Comparison of ENCODE assay signal across 10 cellular contexts in genomic region chr16:89200850-89201466, GRCh38. TPM values are rescaled to one million over a fixed set of nuclear protein-coding genes. Genes with fewer than 3 reads are reported as not detected.
A peak's percentile ranks its signal among the peaks of the same experiment; 100 is the strongest.
DNase-seq lines count a peak whose midpoint lies in the region; ATAC-seq and TF ChIP-seq lines count a peak whose summit lies in the region.
"Had no signal": no experiment of that assay in that cellular context is flagged by ENCODE, and none has a peak within 500 bp of the region (broad histone marks: within the 10 kb centered on the region; RNA-seq: fewer than 3 reads in every experiment).

No MANE protein-coding gene starts in this region.

- H3K4me1 ChIP-seq in stomach = peaks cover 11 to 29% (median 24%) of the 10 kb centered on the region in 4 donors
- H3K4me1 ChIP-seq: BE2C had no signal

- H3K27ac Mint-ChIP-seq in activated CD8-positive, alpha-beta T cell treated with anti-CD3 and anti-CD28 coated beads for 36 hours = no peak overlapping the region
- no peak overlapping the region for H3K27ac Mint-ChIP-seq in activated CD8-positive, alpha-beta T cell treated with anti-CD3 and anti-CD28 coated beads, Interleukin-2, amount 10 ng/mL, durations not matched to agents 7 days and 5 days
- no peak overlapping the region for H3K27ac Mint-ChIP-seq in activated naive CD8-positive, alpha-beta T cell
- no peak overlapping the region for H3K27ac Mint-ChIP-seq in immature natural killer cell

- H3K36me3 Mint-ChIP-seq in activated CD8-positive, alpha-beta T cell treated with anti-CD3 and anti-CD28 coated beads for 36 hours (ENCODE audit: low read depth) = no peaks in the 10 kb centered on the region
- no peaks in the 10 kb centered on the region for H3K36me3 Mint-ChIP-seq in activated CD8-positive, alpha-beta T cell treated with anti-CD3 and anti-CD28 coated beads, Interleukin-2, amount 10 ng/mL, durations not matched to agents 7 days and 5 days (ENCODE audit: low read depth)
- no peaks in the 10 kb centered on the region for H3K36me3 Mint-ChIP-seq in activated naive CD8-positive, alpha-beta T cell
- H3K36me3 Mint-ChIP-seq in immature natural killer cell = no peaks in the 10 kb centered on the region

- POLR2A ChIA-PET in activated CD8-positive, alpha-beta T cell treated with anti-CD3 and anti-CD28 coated beads for 36 hours (lab: Charles Lee) = no interaction called here
- POLR2A ChIA-PET in activated CD8-positive, alpha-beta T cell treated with anti-CD3 and anti-CD28 coated beads, Interleukin-2, amount 10 ng/mL, durations not matched to agents 7 days and 5 days (lab: Charles Lee) = no interaction called here

- WGBS in stomach, 5 donors = 2 to 8% (median 5%) methylated on average over 17 to 68 of the region's 68 CpGs; no CpG with 5 or more reads in 1 of the 5 donors

- TF ChIP-seq CTCF in activated CD8-positive, alpha-beta T cell treated with anti-CD3 and anti-CD28 coated beads for 36 hours (IDR thresholded peaks at IDR 0.05) = no peak
- TF ChIP-seq CTCF in stomach (IDR thresholded peaks at IDR 0.05) = no peak

- DNase-seq in activated CD8-positive, alpha-beta T cell treated with anti-CD3 and anti-CD28 coated beads for 36 hours = no peak
- no peak for DNase-seq in activated CD8-positive, alpha-beta T cell treated with anti-CD3 and anti-CD28 coated beads, Interleukin-2, amount 10 ng/mL, durations not matched to agents 7 days and 5 days
- DNase-seq in immature natural killer cell (no peak), stomach (no peak), occipital lobe (lab: John Stamatoyannopoulos, UW) (no peak), NK-92 (lab: John Stamatoyannopoulos, UW; ENCODE audit: unreplicated experiment) (no peak)

- no peak for TF ChIP-seq EP300 in stomach (IDR thresholded peaks at IDR 0.05)

- no peak overlapping the region for H3K27ac ChIP-seq in stomach

- H3K27me3 ChIP-seq in stomach = peaks cover 6 to 93% (median 48%) of the 10 kb centered on the region in 3 donors

- H3K27me3 Mint-ChIP-seq in activated CD8-positive, alpha-beta T cell treated with anti-CD3 and anti-CD28 coated beads for 36 hours = peaks cover 39% of the 10 kb centered on the region
- H3K27me3 Mint-ChIP-seq in activated CD8-positive, alpha-beta T cell treated with anti-CD3 and anti-CD28 coated beads, Interleukin-2, amount 10 ng/mL, durations not matched to agents 7 days and 5 days (ENCODE audit: low read depth) = peaks cover 32% of the 10 kb centered on the region
- H3K27me3 Mint-ChIP-seq in activated naive CD8-positive, alpha-beta T cell = peaks cover 18% of the 10 kb centered on the region
- peaks cover 7 to 20% (median 14%) of the 10 kb centered on the region in 3 donors for H3K27me3 Mint-ChIP-seq in immature natural killer cell (ENCODE audit: low read depth in 3 of 3)

- CTCF ChIA-PET in activated CD8-positive, alpha-beta T cell treated with anti-CD3 and anti-CD28 coated beads for 36 hours (lab: Charles Lee) = no interaction called here
- CTCF ChIA-PET in activated CD8-positive, alpha-beta T cell treated with anti-CD3 and anti-CD28 coated beads, Interleukin-2, amount 10 ng/mL, durations not matched to agents 7 days and 5 days (lab: Charles Lee) = no interaction called here

- H3K9me3 Mint-ChIP-seq in activated CD8-positive, alpha-beta T cell treated with anti-CD3 and anti-CD28 coated beads for 36 hours = no peaks in the 10 kb centered on the region
- no peaks in the 10 kb centered on the region for H3K9me3 Mint-ChIP-seq in activated CD8-positive, alpha-beta T cell treated with anti-CD3 and anti-CD28 coated beads, Interleukin-2, amount 10 ng/mL, durations not matched to agents 7 days and 5 days (ENCODE audit: insufficient read depth)
- no peaks in the 10 kb centered on the region for H3K9me3 Mint-ChIP-seq in activated naive CD8-positive, alpha-beta T cell (ENCODE audit: low read depth)
- H3K9me3 Mint-ChIP-seq in immature natural killer cell = peaks cover 0 to 6% (median 0%) of the 10 kb centered on the region in 6 donors

- H3K4me3 Mint-ChIP-seq in activated CD8-positive, alpha-beta T cell treated with anti-CD3 and anti-CD28 coated beads for 36 hours = peak overlapping the region; percentile 40
- no peak overlapping the region for H3K4me3 Mint-ChIP-seq in activated CD8-positive, alpha-beta T cell treated with anti-CD3 and anti-CD28 coated beads, Interleukin-2, amount 10 ng/mL, durations not matched to agents 7 days and 5 days
- peak overlapping the region; percentile 63 for H3K4me3 Mint-ChIP-seq in activated naive CD8-positive, alpha-beta T cell
- peak overlapping the region in 4 of 5 donors; percentile 23 to 59 (median 37) for H3K4me3 Mint-ChIP-seq in immature natural killer cell

- intact Hi-C loops in activated CD8-positive, alpha-beta T cell treated with anti-CD3 and anti-CD28 coated beads for 36 hours (cut with micrococcal nuclease) = no loop called here
- intact Hi-C loops in stomach (cut with DNase I; ENCODE audit: low total_unique reads) = no loop called here

- H3K4me3 ChIP-seq in stomach = peak overlapping the region; percentile 34 to 45 (median 43)

- TF ChIP-seq POLR2A in stomach (IDR thresholded peaks at IDR 0.05) = no peak

- no peak for ATAC-seq in activated CD8-positive, alpha-beta T cell treated with anti-CD3 and anti-CD28 coated beads for 36 hours
- ATAC-seq in activated CD8-positive, alpha-beta T cell treated with anti-CD3 and anti-CD28 coated beads, Interleukin-2, amount 10 ng/mL, durations not matched to agents 7 days and 5 days = no peak
- ATAC-seq in HG03097 (IDR thresholded peaks at IDR 0.05; ENCODE audit: low FRiP score, unreplicated experiment) = no peak

- peaks cover 13% of the 10 kb centered on the region for H3K4me1 Mint-ChIP-seq in activated CD8-positive, alpha-beta T cell treated with anti-CD3 and anti-CD28 coated beads for 36 hours (ENCODE audit: low read depth)
- H3K4me1 Mint-ChIP-seq in activated CD8-positive, alpha-beta T cell treated with anti-CD3 and anti-CD28 coated beads, Interleukin-2, amount 10 ng/mL, durations not matched to agents 7 days and 5 days (ENCODE audit: low read depth) = peaks cover 11% of the 10 kb centered on the region
- peaks cover 16% of the 10 kb centered on the region for H3K4me1 Mint-ChIP-seq in activated naive CD8-positive, alpha-beta T cell (ENCODE audit: low read depth)
- H3K4me1 Mint-ChIP-seq in immature natural killer cell = peaks cover 15 to 18% of the 10 kb centered on the region in 2 donors

- H3K9me3 ChIP-seq in stomach = peaks cover 0 to 7% (median 3%) of the 10 kb centered on the region in 4 donors

- H3K36me3 ChIP-seq in stomach = no peaks in the 10 kb centered on the region
- H3K36me3 ChIP-seq: BE2C had no signal

RNA-seq across cellular contexts. Expression of gene SLC22A31, which starts 0.6 kb away (rescaled TPM):
- under 1 TPM; 0.16 to 0.20 TPM for total RNA-seq in activated CD8-positive, alpha-beta T cell treated with anti-CD3 and anti-CD28 coated beads for 36 hours
- total RNA-seq in activated CD8-positive, alpha-beta T cell treated with anti-CD3 and anti-CD28 coated beads, Interleukin-2, amount 10 ng/mL, durations not matched to agents 7 days and 5 days = not detected
- polyA plus RNA-seq in immature natural killer cell (not detected), stomach (1 to 10 TPM; 1.4 to 6.4 (median 3.0) TPM)
- total RNA-seq in stomach (1 to 10 TPM in 1 of 5 donors, not detected in 4; 2.7 TPM), occipital lobe (not detected)

RNA-seq across cellular contexts. Expression of gene ZNF778, which starts 16.5 kb away (rescaled TPM):
- total RNA-seq in activated CD8-positive, alpha-beta T cell treated with anti-CD3 and anti-CD28 coated beads for 36 hours = 1 to 10 TPM; 4.3 to 6.2 TPM
- total RNA-seq in activated CD8-positive, alpha-beta T cell treated with anti-CD3 and anti-CD28 coated beads, Interleukin-2, amount 10 ng/mL, durations not matched to agents 7 days and 5 days = 1 to 10 TPM; 4.9 to 7.4 TPM
- polyA plus RNA-seq in immature natural killer cell (1 to 10 TPM; 4.0 to 5.0 (median 5.0) TPM), stomach (1 to 10 TPM; 1.2 to 7.2 (median 1.5) TPM)
- total RNA-seq in stomach (10 to 100 TPM in 1 of 5 donors, 1 to 10 TPM in 4; 4.1 to 11.7 (median 4.9) TPM), occipital lobe (17.3 TPM)

RNA-seq across cellular contexts. Expression of gene CDH15, which starts 29.4 kb away (rescaled TPM):
- total RNA-seq in activated CD8-positive, alpha-beta T cell treated with anti-CD3 and anti-CD28 coated beads for 36 hours = not detected
- not detected for total RNA-seq in activated CD8-positive, alpha-beta T cell treated with anti-CD3 and anti-CD28 coated beads, Interleukin-2, amount 10 ng/mL, durations not matched to agents 7 days and 5 days
- polyA plus RNA-seq in immature natural killer cell = not detected
- not detected for total RNA-seq in stomach
- under 1 TPM in 2 of 3 donors, not detected in 1; 0.20 to 0.31 TPM for polyA plus RNA-seq in stomach
- 0.16 TPM for total RNA-seq in occipital lobe
- total RNA-seq: T-helper 2 cell treated with Interferon-gamma antibody and Interleukin-4, amounts not matched to agents 100 ng/mL and 5 ng/mL, for 36 hours had no signal
